Comparison of ENCODE assay signal across 15 cellular contexts in the genomic region with DNA sequence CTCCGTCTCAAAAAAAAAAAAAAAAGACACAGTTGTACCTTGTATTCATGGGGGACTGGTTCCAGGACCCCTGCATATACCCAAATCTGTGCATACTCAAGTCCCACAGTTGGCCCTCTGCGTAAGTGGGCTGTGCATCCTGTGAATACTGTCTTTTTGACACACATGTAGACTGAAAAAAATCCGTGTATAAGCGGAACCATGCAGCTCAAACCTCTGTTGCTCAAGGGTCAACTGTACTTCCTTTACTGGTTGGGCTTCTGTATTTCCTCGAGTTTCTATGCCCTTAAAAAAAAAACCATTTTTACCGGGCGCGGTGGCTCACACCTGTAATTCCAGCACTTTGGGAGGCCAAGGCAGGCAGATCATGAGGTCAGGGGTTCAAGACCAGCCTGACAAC. TPM values are rescaled to one million over a fixed set of nuclear protein-coding genes. Genes with fewer than 3 reads are reported as not detected.
DNase-seq lines count a peak whose midpoint lies in the region; ATAC-seq, FAIRE-seq and TF ChIP-seq lines count a peak whose summit lies in the region.
"Had no signal": no experiment of that assay in that cellular context is flagged by ENCODE, and none has a peak within 500 bp of the region (broad histone marks: within the 10 kb centered on the region; RNA-seq: fewer than 3 reads in every experiment).

No MANE protein-coding gene starts in this region.

- TF ChIP-seq CTCF in CD4-positive, alpha-beta T cell (IDR thresholded peaks at IDR 0.05) = no peak
- TF ChIP-seq CTCF in OCI-LY1 (IDR thresholded peaks at IDR 0.05; ENCODE audit: low read length) = no peak
- no peak for TF ChIP-seq CTCF in neutrophil (IDR thresholded peaks at IDR 0.05)
- TF ChIP-seq CTCF in testis (IDR thresholded peaks at IDR 0.05) = no peak

- no peak for DNase-seq in CD4-positive, alpha-beta T cell
- no peak for DNase-seq in GM18507 (ENCODE audit: extremely low spot score, insufficient read length, low read depth)
- no peak for DNase-seq in NCI-H774 (lab: John Stamatoyannopoulos, UW)
- no peak for DNase-seq in testis
- DNase-seq in NCI-H2081 (lab: John Stamatoyannopoulos, UW) = no peak
- no peak for DNase-seq in NCI-H2227 treated with DMSO at 0.1 percent for 48 hours (lab: John Stamatoyannopoulos, UW)
- DNase-seq: DMS79 treated with DMSO at 0.1 percent for 48 hours, GDM1, GOT3, H9, KG1 had no signal

- H3K36me3 ChIP-seq in OCI-LY1 (ENCODE audit: insufficient read depth, low read length) (peaks cover 25% of the 10 kb centered on the region), neutrophil (no peaks in the 10 kb centered on the region), testis (ENCODE audit: low read depth, missing control alignments) (no peaks in the 10 kb centered on the region)

- H3K4me1 Mint-ChIP-seq in CD4-positive, alpha-beta T cell (ENCODE audit: low read depth) = peaks cover 79% of the 10 kb centered on the region

- H3F3A ChIP-seq in OCI-LY1 (ENCODE audit: insufficient read depth, low read length) = no peaks in the 10 kb centered on the region

- CTCF ChIA-PET in CD4-positive, alpha-beta T cell (lab: Charles Lee) = interaction anchor here (0.6 kb wide), 1 partner anchor 30 kb away, joined by 4 read pairs; no protein-coding TSS in a partner anchor

- POLR2A ChIA-PET in CD4-positive, alpha-beta T cell (lab: Charles Lee) = interaction anchor here (1.2 kb wide), 1 partner anchor 9 kb away, joined by 3 read pairs; no protein-coding TSS in a partner anchor

- H3K4me2 ChIP-seq in OCI-LY1 (ENCODE audit: low read length) = peak overlapping the region; percentile 26; the same call in 1 of the 2 replicates
- H3K4me2 ChIP-seq: A549 had no signal

- no peak overlapping the region for H3K27ac Mint-ChIP-seq in CD4-positive, alpha-beta T cell

- H3K27ac ChIP-seq in CD4-positive, alpha-beta T cell (ENCODE audit: low read depth, low read length) = no peak overlapping the region
- H3K27ac ChIP-seq in OCI-LY1 (ENCODE audit: low read depth, low read length, poor library complexity, severe bottlenecking) (peak overlapping the region; percentile 99), neutrophil (peak overlapping the region; percentile 27), testis (no peak overlapping the region)
- H3K27ac ChIP-seq: A549 had no signal

- H4K20me1 ChIP-seq in OCI-LY1 (ENCODE audit: insufficient read depth, low read length) = no peaks in the 10 kb centered on the region

- H3K27me3 Mint-ChIP-seq in CD4-positive, alpha-beta T cell = no peaks in the 10 kb centered on the region
- H3K27me3 Mint-ChIP-seq: IgD-negative memory B cell had no signal

- H3K9me2 ChIP-seq in OCI-LY1 (ENCODE audit: low read depth, low read length) = no peaks in the 10 kb centered on the region

- H3K9me3 Mint-ChIP-seq in CD4-positive, alpha-beta T cell = no peaks in the 10 kb centered on the region
- H3K9me3 Mint-ChIP-seq: IgD-negative memory B cell had no signal

- H3K36me3 Mint-ChIP-seq in CD4-positive, alpha-beta T cell (ENCODE audit: low read depth) = peaks cover 30% of the 10 kb centered on the region

- ATAC-seq in CD4-positive, alpha-beta T cell (ENCODE audit: poor library complexity) = no peak

- no peak overlapping the region for H3K9ac ChIP-seq in OCI-LY1 (ENCODE audit: low read length)

- FAIRE-seq in GM18507 (lab: Jason Lieb, UNC) = peak; percentile 63
- FAIRE-seq: A549 had no signal

- intact Hi-C loops in CD4-positive, alpha-beta T cell (cut with DNase I, micrococcal nuclease) = no loop called here
- intact Hi-C loops in testis (cut with DNase I; ENCODE audit: low total_unique reads) = no loop called here

- H3K79me2 ChIP-seq in OCI-LY1 (ENCODE audit: insufficient read depth, low read length) = peaks cover 54% of the 10 kb centered on the region

- H2AFZ ChIP-seq in OCI-LY1 (ENCODE audit: low read length) = no peak overlapping the region

- no peaks in the 10 kb centered on the region for H3K9me3 ChIP-seq in CD4-positive, alpha-beta T cell (ENCODE audit: control insufficient read depth, low read length)
- H3K9me3 ChIP-seq in OCI-LY1 (ENCODE audit: low read length) (no peaks in the 10 kb centered on the region), neutrophil (no peaks in the 10 kb centered on the region), testis (no peaks in the 10 kb centered on the region)

- H3K27me3 ChIP-seq in CD4-positive, alpha-beta T cell (ENCODE audit: control insufficient read depth, insufficient read depth, low read length) = no peaks in the 10 kb centered on the region
- no peaks in the 10 kb centered on the region for H3K27me3 ChIP-seq in OCI-LY1 (ENCODE audit: insufficient read depth, low read length)
- no peaks in the 10 kb centered on the region for H3K27me3 ChIP-seq in neutrophil
- no peaks in the 10 kb centered on the region for H3K27me3 ChIP-seq in testis

- no peak overlapping the region for H3K4me3 ChIP-seq in OCI-LY1 (ENCODE audit: low read depth, low read length, poor library complexity, severe bottlenecking)
- no peak overlapping the region for H3K4me3 ChIP-seq in neutrophil (ENCODE audit: low read depth in 1 of 2, low read length in 1 of 2)
- no peak overlapping the region for H3K4me3 ChIP-seq in testis
- H3K4me3 ChIP-seq: A549 had no signal

- TF ChIP-seq POLR2A in testis (IDR thresholded peaks at IDR 0.05) = no peak

- peaks cover 52% of the 10 kb centered on the region for H3K4me1 ChIP-seq in OCI-LY1 (ENCODE audit: insufficient read depth, low read length, severe bottlenecking)
- H3K4me1 ChIP-seq in neutrophil (ENCODE audit: control insufficient read depth in 1 of 2, insufficient read depth in 1 of 2, low read depth in 1 of 2, low read length in 1 of 2) = peaks cover 36 to 44% of the 10 kb centered on the region in 2 experiments
- H3K4me1 ChIP-seq in testis = peaks cover 8% of the 10 kb centered on the region

- 96 to 97% methylated on average over 8 of the region's 8 CpGs for WGBS in testis, 2 donors

- peak overlapping the region; percentile 30 for H3K4me3 Mint-ChIP-seq in CD4-positive, alpha-beta T cell
- H3K4me3 Mint-ChIP-seq: H9 had no signal

RNA-seq across cellular contexts. Expression of a gene that starts 52.3 kb away (rescaled TPM):
- total RNA-seq in CD4-positive, alpha-beta T cell = 10 to 100 TPM; 88.8 to 92.6 TPM
- 10 to 100 TPM; 61.8 to 78.9 TPM for total RNA-seq in testis
- polyA plus RNA-seq in testis (ENCODE audit: insufficient read depth, low read depth, low replicate concordance) = 54.6 TPM

Comparison
In these comparisons a context has a peak if more than half of its experiments do, and no peak if none do; other contexts are left out.
1. H3K27ac ChIP-seq: peak in OCI-LY1 (single experiment) and neutrophil (single experiment); none in CD4-positive, alpha-beta T cell (single experiment) and testis (0 of 2).